25 cellular contexts compared by ENCODE assay signal in genomic region chr6:6025736-6026135, GRCh38. TPM values are rescaled to one million over a fixed set of nuclear protein-coding genes. Genes with fewer than 3 reads are reported as not detected.
A peak's percentile ranks its signal among the peaks of the same experiment; 100 is the strongest.
DNase-seq lines count a peak whose midpoint lies in the region; ATAC-seq, FAIRE-seq and TF ChIP-seq lines count a peak whose summit lies in the region.
"Had no signal": no experiment of that assay in that cellular context is flagged by ENCODE, and none has a peak within 500 bp of the region (broad histone marks: within the 10 kb centered on the region; RNA-seq: fewer than 3 reads in every experiment).

No MANE protein-coding gene starts in this region.

- CTCF ChIA-PET in HepG2 (lab: Yijun Ruan, JAX; ENCODE audit: low intra/inter-chr PET ratio, low total read pairs), result no interaction called here

- no peak overlapping the region for H3K4me3 Mint-ChIP-seq in endothelial cell (ENCODE audit: unreplicated experiment)
- H3K4me3 Mint-ChIP-seq: CD4-positive, alpha-beta memory T cell; CD4-positive, CD25-positive, alpha-beta regulatory T cell; CD8-positive, alpha-beta memory T cell had no signal

- peak in 1 of 2 experiments; percentile 12; a peak in 1 of 4 replicates for TF ChIP-seq EP300 in HepG2 (IDR thresholded peaks at IDR 0.05; ENCODE audit: low read depth in 2 of 2, low read length in 2 of 2)
- no peak for TF ChIP-seq EP300 in HepG2 (CRISPR knock-in tag; IDR thresholded peaks at IDR 0.05; ENCODE audit: borderline replicate concordance)

- POLR2A ChIA-PET in HepG2 (lab: Yijun Ruan, JAX), result no interaction called here

- no peak for FAIRE-seq in HepG2 (lab: Jason Lieb, UNC)
- FAIRE-seq: A204.1, D721Med, G401.6, GM12891 had no signal

- H3K4me2 ChIP-seq in HepG2 (ENCODE audit: low read depth, low read length), result no peak overlapping the region
- H3K4me2 ChIP-seq: BLaER1 had no signal

- no peaks in the 10 kb centered on the region for H3K36me3 Mint-ChIP-seq in endothelial cell (ENCODE audit: low read depth, unreplicated experiment)
- H3K36me3 Mint-ChIP-seq: CD14-positive monocyte; CD4-positive, alpha-beta memory T cell; CD4-positive, CD25-positive, alpha-beta regulatory T cell; CD8-positive, alpha-beta memory T cell had no signal

- TF ChIP-seq POLR2A in HepG2 (IDR thresholded peaks at IDR 0.05; ENCODE audit: insufficient read depth in 1 of 2, low read depth in 2 of 2, low read length in 2 of 2) (no peak), right lobe of liver (IDR thresholded peaks at IDR 0.05) (no peak)

- no peak for TF ChIP-seq RAD21 in HepG2 (CRISPR knock-in tag; IDR thresholded peaks at IDR 0.05)

- DNase-seq in heart right ventricle (no peak), left cardiac atrium (no peak), HepG2 (ENCODE audit: low spot score) (peak; percentile 39), right lobe of liver (no peak), endothelial cell (ENCODE audit: low spot score) (no peak), HK-2 (ENCODE audit: unreplicated experiment) (no peak)
- no peak for DNase-seq in activated CD8-positive, alpha-beta memory T cell treated with anti-CD3 and anti-CD28 coated beads for 24 hours
- DNase-seq: 8988T; ACHN; BE2C; C1 segment of cervical spinal cord; CD4-positive, alpha-beta memory T cell; CD4-positive, CD25-positive, alpha-beta regulatory T cell; CD8-positive, alpha-beta memory T cell; COR-L47; DMS79 treated with DMSO at 0.1 percent for 48 hours; GF-D8 had no signal

- ATAC-seq in heart right ventricle (no peak), left cardiac atrium (no peak), HepG2 (peak; percentile 81), right lobe of liver (no peak)

- peaks cover 3% of the 10 kb centered on the region for H3K27me3 Mint-ChIP-seq in endothelial cell (ENCODE audit: unreplicated experiment)

- peak overlapping the region in 9 of 10 donors; percentile 30 to 87 (median 76) for H3K27ac ChIP-seq in heart right ventricle
- H3K27ac ChIP-seq in HepG2 (ENCODE audit: extremely low read length, insufficient read depth, low read length), result no peak overlapping the region
- H3K27ac ChIP-seq in right lobe of liver, result no peak overlapping the region
- H3K27ac ChIP-seq in subcutaneous abdominal adipose tissue (ENCODE audit: low read depth, low read length), result peak overlapping the region; percentile 66
- H3K27ac ChIP-seq: BLaER1 had no signal

- H3K9me3 ChIP-seq in heart right ventricle, result no peaks in the 10 kb centered on the region
- H3K9me3 ChIP-seq in HepG2 (ENCODE audit: low read length), result no peaks in the 10 kb centered on the region
- H3K9me3 ChIP-seq in right lobe of liver, result no peaks in the 10 kb centered on the region
- no peaks in the 10 kb centered on the region for H3K9me3 ChIP-seq in subcutaneous abdominal adipose tissue (ENCODE audit: control insufficient read depth in 5 of 5, low read length in 5 of 5)
- H3K9me3 ChIP-seq: BE2C, BLaER1 had no signal

- no peak overlapping the region for H3K9ac ChIP-seq in HepG2 (ENCODE audit: insufficient read depth, low read depth, low read length)
- no peak overlapping the region for H3K9ac ChIP-seq in subcutaneous abdominal adipose tissue (ENCODE audit: low read length in 5 of 5)
- H3K9ac ChIP-seq: BLaER1 had no signal

- no peaks in the 10 kb centered on the region for H3K79me2 ChIP-seq in HepG2 (ENCODE audit: insufficient read depth, low read length)

- TF ChIP-seq CTCF in heart right ventricle (IDR thresholded peaks at IDR 0.05), result no peak
- no peak for TF ChIP-seq CTCF in HepG2 (CRISPR knock-in tag; IDR thresholded peaks at IDR 0.05)
- no peak for TF ChIP-seq CTCF in right lobe of liver (IDR thresholded peaks at IDR 0.05)
- no peak for TF ChIP-seq CTCF in endothelial cell (IDR thresholded peaks at IDR 0.05; ENCODE audit: unreplicated experiment)

- H3K27ac Mint-ChIP-seq in endothelial cell (ENCODE audit: unreplicated experiment), result peak overlapping the region; percentile 98
- H3K27ac Mint-ChIP-seq: CD14-positive monocyte; CD4-positive, alpha-beta memory T cell; CD4-positive, CD25-positive, alpha-beta regulatory T cell; CD8-positive, alpha-beta memory T cell had no signal

- in situ Hi-C loops in HepG2 (cut with HindIII; ENCODE audit: extremely low pct_ligation_motif_present, low pct_unique_long_range_greater_than_20kb), result no loop called here

- intact Hi-C loops in heart right ventricle (cut with DNase I) (no loop called here), left cardiac atrium (cut with DNase I) (no loop called here), HepG2 (cut with micrococcal nuclease; ENCODE audit: unreplicated experiment) (no loop called here), right lobe of liver (cut with DNase I) (no loop called here)

- no peaks in the 10 kb centered on the region for H4K20me1 ChIP-seq in HepG2 (ENCODE audit: insufficient read depth, low read length)
- H4K20me1 ChIP-seq: BLaER1 had no signal

- H3K4me1 Mint-ChIP-seq in endothelial cell (ENCODE audit: unreplicated experiment), result peaks cover 50% of the 10 kb centered on the region
- H3K4me1 Mint-ChIP-seq: CD14-positive monocyte; CD4-positive, alpha-beta memory T cell; CD4-positive, CD25-positive, alpha-beta regulatory T cell; CD8-positive, alpha-beta memory T cell had no signal

- peaks cover 0 to 25% (median 6%) of the 10 kb centered on the region in 9 donors for H3K4me1 ChIP-seq in heart right ventricle
- peaks cover 26% of the 10 kb centered on the region for H3K4me1 ChIP-seq in HepG2 (ENCODE audit: insufficient read depth, low read length)
- no peaks in the 10 kb centered on the region for H3K4me1 ChIP-seq in right lobe of liver
- H3K4me1 ChIP-seq in subcutaneous abdominal adipose tissue (ENCODE audit: control insufficient read depth in 5 of 5, insufficient read depth in 5 of 5, low read length in 5 of 5), result peaks cover 0 to 21% (median 3%) of the 10 kb centered on the region in 5 donors
- H3K4me1 ChIP-seq: BE2C, BLaER1 had no signal

- BruUV-seq in HepG2 (replicated peaks; lab: Mats Ljungman, UMichigan), result no TSS peak

- H2AFZ ChIP-seq in HepG2 (ENCODE audit: low read length), result no peak overlapping the region

- H3K27me3 ChIP-seq in heart right ventricle (peaks cover 0 to 34% (median 6%) of the 10 kb centered on the region in 7 donors), HepG2 (ENCODE audit: control insufficient read depth in 1 of 2, insufficient read depth in 2 of 2, low read length in 2 of 2) (peaks cover 0 to 4% of the 10 kb centered on the region in 2 experiments; a peak in 1 of 5 replicates), right lobe of liver (no peaks in the 10 kb centered on the region), subcutaneous abdominal adipose tissue (ENCODE audit: control insufficient read depth in 5 of 5, insufficient read depth in 4 of 5, low read length in 5 of 5) (no peaks in the 10 kb centered on the region)
- H3K27me3 ChIP-seq: BE2C, BLaER1 had no signal

- H3K4me3 ChIP-seq in heart right ventricle (no peak overlapping the region), HepG2 (replicated peaks in 1 of 3; ENCODE audit: insufficient read depth in 1 of 3, low read depth in 2 of 3, low read length in 3 of 3) (no peak overlapping the region), right lobe of liver (no peak overlapping the region), subcutaneous abdominal adipose tissue (ENCODE audit: low read depth in 1 of 5, low read length in 5 of 5) (no peak overlapping the region)
- H3K4me3 ChIP-seq: BLaER1 had no signal

- H3K36me3 ChIP-seq in heart right ventricle (no peaks in the 10 kb centered on the region), HepG2 (replicated peaks in 1 of 2; ENCODE audit: control insufficient read depth in 1 of 2, insufficient read depth in 2 of 2, low read length in 2 of 2) (no peaks in the 10 kb centered on the region), right lobe of liver (no peaks in the 10 kb centered on the region), subcutaneous abdominal adipose tissue (ENCODE audit: control insufficient read depth in 5 of 5, insufficient read depth in 5 of 5, low read length in 5 of 5) (no peaks in the 10 kb centered on the region)
- H3K36me3 ChIP-seq: BE2C, BLaER1 had no signal

- WGBS in heart right ventricle, 2 donors, result 73 to 79% methylated on average over 5 of the region's 5 CpGs
- 3% methylated on average over 5 of the region's 5 CpGs for WGBS in HepG2 (ENCODE audit: low lambda C conversion rate)
- WGBS in right lobe of liver (ENCODE audit: insufficient coverage, low coverage, low lambda C conversion rate, missing lambda C conversion rate), result 31% methylated on average over 5 of the region's 5 CpGs

- H3K9me3 Mint-ChIP-seq in endothelial cell (ENCODE audit: unreplicated experiment), result no peaks in the 10 kb centered on the region
- H3K9me3 Mint-ChIP-seq: CD4-positive, alpha-beta memory T cell had no signal

RNA-seq across cellular contexts. Expression of gene NRN1, which starts 19.0 kb away (rescaled TPM):
- total RNA-seq in heart right ventricle, result 10 to 100 TPM in 6 of 10 donors, 1 to 10 TPM in 4; 7.1 to 18.8 (median 10.6) TPM
- 10 to 100 TPM; 19.4 to 24.4 TPM for polyA plus RNA-seq in heart right ventricle
- total RNA-seq in left cardiac atrium, result 10 to 100 TPM; 12.8 to 18.1 TPM
- not detected in 2 replicates for total RNA-seq in HepG2 (2016; rRNA removed; fragmentation: Illumina TruSeq; extraction: Trizol)
- total RNA-seq in HepG2 (2016; cell fraction: cytosol; rRNA removed; fragmentation: Illumina TruSeq; extraction: Trizol; ENCODE audit: low read depth), result not detected in 2 replicates
- total RNA-seq in HepG2 (2016; cell fraction: insoluble cytoplasmic fraction; rRNA removed; fragmentation: Illumina TruSeq; extraction: Trizol), result not detected in 2 replicates
- 0.24 TPM in 1 of 2 replicates, not detected in the other for total RNA-seq in HepG2 (2016; cell fraction: membrane; rRNA removed; fragmentation: Illumina TruSeq; extraction: Trizol)
- not detected in 2 replicates for total RNA-seq in HepG2 (2016; cell fraction: nucleus; rRNA removed; fragmentation: Illumina TruSeq; extraction: Trizol)
- polyA plus RNA-seq in HepG2 (2011; rRNA removed), result 0.04 and 0.11 TPM in 2 replicates
- polyA plus RNA-seq in HepG2 (2011; cell fraction: cytosol; rRNA removed), result 0.12 and 0.18 TPM in 2 replicates
- 0.14 TPM in 1 of 2 replicates, not detected in the other for polyA plus RNA-seq in HepG2 (2011; cell fraction: nucleus; rRNA removed)
- 0.08 and 0.30 TPM in 2 replicates for polyA plus RNA-seq in HepG2 (2012)
- polyA plus RNA-seq in HepG2 (2016; cell fraction: cytosol; fragmentation: Illumina TruSeq; extraction: Trizol; ENCODE audit: low read depth), result not detected in 2 replicates
- not detected in 2 replicates for polyA plus RNA-seq in HepG2 (2016; cell fraction: insoluble cytoplasmic fraction; fragmentation: Illumina TruSeq; extraction: Trizol; ENCODE audit: low read depth)
- polyA plus RNA-seq in HepG2 (2016; cell fraction: membrane; fragmentation: Illumina TruSeq; extraction: Trizol; ENCODE audit: low read depth), result 0.13 TPM in 1 of 2 replicates, not detected in the other
- not detected in 2 replicates for polyA plus RNA-seq in HepG2 (2016; cell fraction: nucleus; fragmentation: Illumina TruSeq; extraction: Trizol; ENCODE audit: insufficient read depth, low read depth)
- polyA minus RNA-seq in HepG2 (2011; rRNA and poly(A)+ RNA removed; ENCODE audit: low replicate concordance), result not detected in 2 replicates
- polyA minus RNA-seq in HepG2 (2011; cell fraction: cytosol; rRNA and poly(A)+ RNA removed), result not detected in 2 replicates
- not detected in 2 replicates for polyA minus RNA-seq in HepG2 (2011; cell fraction: nucleus; rRNA and poly(A)+ RNA removed)
- 1 to 10 TPM in 5 of 6 experiments, under 1 TPM in 1; 0.86 to 3.4 (median 2.4) TPM for total RNA-seq in right lobe of liver
- total RNA-seq in endothelial cell (ENCODE audit: unreplicated experiment), result 39.6 TPM
- total RNA-seq: CD4-positive, CD25-positive, alpha-beta regulatory T cell had no signal
- polyA plus RNA-seq: AG04450; CD14-positive monocyte; CD4-positive, alpha-beta memory T cell had no signal

Comparison
In these comparisons a context has a peak if more than half of its experiments do, and no peak if none do; other contexts are left out.
1. H3K27ac ChIP-seq: peak in heart right ventricle (9 of 10) and subcutaneous abdominal adipose tissue (single experiment); none in HepG2 (single experiment) and right lobe of liver (0 of 3).